In the genomic region with DNA sequence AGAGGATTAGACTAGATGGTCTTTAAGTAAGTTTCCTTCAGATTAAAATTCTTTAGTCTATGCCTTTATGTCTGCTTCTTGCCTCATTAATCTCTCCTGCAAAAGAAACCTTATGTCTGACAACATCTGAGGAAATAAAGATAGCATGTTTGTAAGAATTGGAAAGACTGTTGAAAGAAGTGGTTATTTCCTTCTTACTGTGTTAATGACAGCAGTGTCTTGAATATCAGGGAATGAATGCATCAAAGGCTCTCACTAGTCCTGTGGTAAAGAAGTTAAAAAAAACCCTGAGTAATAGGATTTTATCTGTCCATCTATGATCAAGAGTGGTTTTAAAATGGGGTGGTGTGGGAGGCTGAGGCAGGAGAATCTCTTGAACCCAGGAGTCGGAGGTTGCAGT, we compare ENCODE assay signal across 35 cellular contexts.
"Had no signal": no experiment of that assay in that cellular context is flagged by ENCODE, and none has a peak within 500 bp of the region (broad histone marks: within the 10 kb centered on the region; RNA-seq: fewer than 3 reads in every experiment).

No MANE protein-coding gene starts in this region.

- H3K4me3 Mint-ChIP-seq: activated CD4-positive, alpha-beta memory T cell treated with anti-CD3 and anti-CD28 coated beads, Interleukin-2, amount 10 ng/mL, durations not matched to agents 7 days and 5 days; activated CD8-positive, alpha-beta memory T cell treated with anti-CD3 and anti-CD28 coated beads, Interleukin-2, amount 10 ng/mL, durations not matched to agents 7 days and 5 days; activated naive CD8-positive, alpha-beta T cell treated with anti-CD3 and anti-CD28 coated beads for 36 hours; central memory CD8-positive, alpha-beta T cell had no signal

- H3K36me3 Mint-ChIP-seq: activated CD8-positive, alpha-beta memory T cell treated with anti-CD3 and anti-CD28 coated beads, Interleukin-2, amount 10 ng/mL, durations not matched to agents 7 days and 5 days; activated naive CD8-positive, alpha-beta T cell treated with anti-CD3 and anti-CD28 coated beads for 36 hours had no signal

- H3K4me2 ChIP-seq: PC-9 had no signal

- H3K27ac ChIP-seq: ascending aorta, cardiac muscle cell, PC-9, SJCRH30, SK-N-MC, WERI-Rb-1 had no signal

- H3K27me3 ChIP-seq: ascending aorta, cardiac muscle cell, SJCRH30 had no signal

- H2AFZ ChIP-seq: PC-9 had no signal

- H3K4me3 ChIP-seq: ascending aorta, cardiac muscle cell, PC-9, SJCRH30, SK-N-MC had no signal

- DNase-seq: activated CD4-positive, alpha-beta memory T cell treated with anti-CD3 and anti-CD28 coated beads, Interleukin-2, amount 10 ng/mL, durations not matched to agents 7 days and 5 days; activated CD4-positive, alpha-beta T cell treated with anti-CD3 and anti-CD28 coated beads for 1 hour; activated CD4-positive, alpha-beta T cell treated with anti-CD3 and anti-CD28 coated beads for 48 hours; activated CD4-positive, CD25-positive, alpha-beta regulatory T cell; activated CD8-positive, alpha-beta memory T cell treated with anti-CD3 and anti-CD28 coated beads for 24 hours; activated CD8-positive, alpha-beta memory T cell treated with anti-CD3 and anti-CD28 coated beads, Interleukin-2, amount 10 ng/mL, durations not matched to agents 7 days and 5 days; activated CD8-positive, alpha-beta memory T cell treated with anti-CD3 and anti-CD28 coated beads, Interleukin-2, amount 50 U/mL, for 48 hours; activated effector memory CD4-positive, alpha-beta T cell treated with anti-CD3 and anti-CD28 coated beads, Interleukin-2, amount 50 U/mL, for 16 hours; activated naive CD4-positive, alpha-beta T cell; activated naive CD4-positive, alpha-beta T cell treated with anti-CD3 and anti-CD28 coated beads, Interleukin-2, amount 50 U/mL, for 16 hours; activated naive CD8-positive, alpha-beta T cell treated with anti-CD3 and anti-CD28 coated beads for 36 hours; activated T-cell treated with anti-CD3 and anti-CD28 coated beads, Interleukin-2, amount 50 U/mL, for 48 hours; amygdala; Karpas-422; MM.1S; MV-4-11; NCI-H1092; NCI-H1436 treated with DMSO at 0.1 percent for 48 hours; NCI-H1694 treated with DMSO at 0.1 percent for 48 hours; NCI-H2029 treated with DMSO at 0.1 percent for 48 hours; NCI-H2107; NCI-H2171; NCI-H510A; NCI-H526; NCI-H748 treated with DMSO at 0.1 percent for 48 hours; NK-92 treated with Interleukin-12 subunit alpha and Interleukin-12 subunit beta, amount 100 ng/mL, for 24 hours; PC-9; SHP77; SJCRH30; T1000; WERI-Rb-1 had no signal

- H3K9me3 Mint-ChIP-seq: activated CD4-positive, alpha-beta memory T cell treated with anti-CD3 and anti-CD28 coated beads, Interleukin-2, amount 10 ng/mL, durations not matched to agents 7 days and 5 days; activated naive CD8-positive, alpha-beta T cell treated with anti-CD3 and anti-CD28 coated beads for 36 hours; central memory CD8-positive, alpha-beta T cell had no signal

- H3K27me3 Mint-ChIP-seq: activated CD4-positive, alpha-beta memory T cell treated with anti-CD3 and anti-CD28 coated beads, Interleukin-2, amount 10 ng/mL, durations not matched to agents 7 days and 5 days; activated CD8-positive, alpha-beta memory T cell treated with anti-CD3 and anti-CD28 coated beads, Interleukin-2, amount 10 ng/mL, durations not matched to agents 7 days and 5 days; central memory CD8-positive, alpha-beta T cell had no signal

- H3K4me1 Mint-ChIP-seq: activated CD4-positive, alpha-beta memory T cell treated with anti-CD3 and anti-CD28 coated beads, Interleukin-2, amount 10 ng/mL, durations not matched to agents 7 days and 5 days; central memory CD8-positive, alpha-beta T cell had no signal

- ATAC-seq: activated CD8-positive, alpha-beta memory T cell treated with anti-CD3 and anti-CD28 coated beads, Interleukin-2, amount 10 ng/mL, durations not matched to agents 7 days and 5 days had no signal

- H3K36me3 ChIP-seq: ascending aorta, cardiac muscle cell, SJCRH30, WERI-Rb-1 had no signal

- H3K9me3 ChIP-seq: ascending aorta, SJCRH30 had no signal

- H3K27ac Mint-ChIP-seq: activated CD4-positive, alpha-beta memory T cell treated with anti-CD3 and anti-CD28 coated beads, Interleukin-2, amount 10 ng/mL, durations not matched to agents 7 days and 5 days; activated CD8-positive, alpha-beta memory T cell treated with anti-CD3 and anti-CD28 coated beads, Interleukin-2, amount 10 ng/mL, durations not matched to agents 7 days and 5 days; activated naive CD8-positive, alpha-beta T cell treated with anti-CD3 and anti-CD28 coated beads for 36 hours had no signal
